22 cellular contexts compared by ENCODE assay signal in genomic region chr11:134215836-134216235, GRCh38.
"Had no signal": no experiment of that assay in that cellular context is flagged by ENCODE, and none has a peak within 500 bp of the region (broad histone marks: within the 10 kb centered on the region; RNA-seq: fewer than 3 reads in every experiment).

No MANE protein-coding gene starts in this region.

- H3K9me3 ChIP-seq: gastrocnemius medialis, heart right ventricle, mucosa of descending colon, pancreas, prostate gland, right lobe of liver, tibial artery, upper lobe of left lung, uterus had no signal

- H3K27ac Mint-ChIP-seq: natural killer cell; stimulated activated effector memory CD8-positive, alpha-beta T cell treated with anti-CD3 and anti-CD28 coated beads, Interleukin-12 subunit alpha, Interleukin-12 subunit beta, amount 100 ng/mL, for 72 hours had no signal

- ATAC-seq: esophagus mucosa; gastrocnemius medialis; heart right ventricle; left lobe of liver; mucosa of descending colon; natural killer cell; pancreas; right lobe of liver; stimulated activated effector memory CD8-positive, alpha-beta T cell treated with anti-CD3 and anti-CD28 coated beads, Interleukin-12 subunit alpha, Interleukin-12 subunit beta, amount 100 ng/mL, for 72 hours; stimulated activated naive CD8-positive, alpha-beta T cell treated with anti-CD3 and anti-CD28 coated beads, Interleukin-15, Interleukin-2, amounts not matched to agents 100 U/mL and 50 U/mL, for 24 hours had no signal

- H3K4me1 Mint-ChIP-seq: natural killer cell had no signal

- H3K9me3 Mint-ChIP-seq: natural killer cell; neural crest cell; stimulated activated effector memory CD8-positive, alpha-beta T cell treated with anti-CD3 and anti-CD28 coated beads, Interleukin-12 subunit alpha, Interleukin-12 subunit beta, amount 100 ng/mL, for 72 hours had no signal

- H3K4me3 Mint-ChIP-seq: natural killer cell; neural crest cell; stimulated activated effector memory CD8-positive, alpha-beta T cell treated with anti-CD3 and anti-CD28 coated beads, Interleukin-12 subunit alpha, Interleukin-12 subunit beta, amount 100 ng/mL, for 72 hours had no signal

- H3K36me3 Mint-ChIP-seq: natural killer cell had no signal

- DNase-seq: cortex of kidney; effector memory CD4-positive, alpha-beta T cell; gastrocnemius medialis; heart right ventricle; islet precursor cell; mammary epithelial cell; mucosa of descending colon; natural killer cell; pancreas; retina; right lobe of liver; stimulated activated CD4-positive, alpha-beta T cell treated with anti-CD3 and anti-CD28 coated beads, Interleukin-4, amount 100 ng/mL, for 1 hour; stimulated activated CD8-positive, alpha-beta memory T cell treated with anti-CD3 and anti-CD28 coated beads, Interleukin-4, amount 100 ng/mL, for 48 hours; stimulated activated naive CD8-positive, alpha-beta T cell treated with anti-CD3 and anti-CD28 coated beads, Interleukin-15, Interleukin-2, amounts not matched to agents 100 U/mL and 50 U/mL, for 24 hours; tibial artery; upper lobe of left lung; uterus had no signal
